Comparison of ENCODE assay signal across 19 cellular contexts in the genomic region with DNA sequence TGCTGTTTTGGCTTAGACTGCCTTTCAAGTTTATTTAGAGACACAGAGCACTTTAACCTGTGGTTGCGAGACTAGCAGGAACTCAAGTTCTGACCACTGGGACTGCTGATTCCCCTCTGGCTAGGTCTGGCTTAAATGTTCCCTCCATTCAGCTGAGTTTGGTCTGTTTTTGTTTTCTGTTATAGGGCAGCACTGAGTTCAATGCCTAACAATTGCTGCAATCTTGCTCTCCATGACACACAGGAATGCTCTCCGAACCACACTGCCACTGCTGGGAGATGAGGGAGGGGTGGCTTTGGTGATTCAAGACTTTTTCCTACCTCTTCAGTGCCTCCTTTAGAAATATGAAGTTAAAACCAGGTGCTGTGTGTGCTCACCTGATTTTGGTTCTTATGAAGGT.
DNase-seq lines count a peak whose midpoint lies in the region; ATAC-seq and TF ChIP-seq lines count a peak whose summit lies in the region.
"Had no signal": no experiment of that assay in that cellular context is flagged by ENCODE, and none has a peak within 500 bp of the region (broad histone marks: within the 10 kb centered on the region; RNA-seq: fewer than 3 reads in every experiment).

No MANE protein-coding gene starts in this region.

- H3K27ac ChIP-seq in mammary epithelial cell (ENCODE audit: insufficient read depth, low read depth, low read length) (no peak overlapping the region), right cardiac atrium (ENCODE audit: low read length) (no peak overlapping the region)

- WGBS in mammary epithelial cell (ENCODE audit: low coverage, missing lambda C conversion rate): 13% methylated on average over 2 of the region's 2 CpGs
- 42% methylated on average over 2 of the region's 2 CpGs for WGBS in right cardiac atrium

- no peaks in the 10 kb centered on the region for H3K36me3 Mint-ChIP-seq in activated naive CD4-positive, alpha-beta T cell treated with anti-CD3 and anti-CD28 coated beads, Interleukin-2, amount 50 U/mL, for 72 hours

- no peaks in the 10 kb centered on the region for H3K4me1 ChIP-seq in mammary epithelial cell (ENCODE audit: insufficient read depth, low read length)
- H3K4me1 ChIP-seq in right cardiac atrium (ENCODE audit: control insufficient read depth, insufficient read depth, low read length): no peaks in the 10 kb centered on the region

- no peaks in the 10 kb centered on the region for H3K36me3 ChIP-seq in mammary epithelial cell (ENCODE audit: insufficient read depth, low read length)

- CTCF ChIA-PET in mammary epithelial cell (lab: Charles Lee; ENCODE audit: low non-redundant PET): no interaction called here

- dilution Hi-C loops in mammary epithelial cell (cut with HindIII; ENCODE audit: low sequenced_read_pairs): no loop called here

- ATAC-seq in GM21381 (IDR thresholded peaks at IDR 0.05; ENCODE audit: unreplicated experiment) (no peak), GM21786 (IDR thresholded peaks at IDR 0.05; ENCODE audit: unreplicated experiment) (no peak), right cardiac atrium (no peak)
- ATAC-seq in activated naive CD4-positive, alpha-beta T cell treated with anti-CD3 and anti-CD28 coated beads, Interleukin-2, amount 50 U/mL, for 72 hours: no peak
- ATAC-seq: HepG2 had no signal

- H2AFZ ChIP-seq in mammary epithelial cell (ENCODE audit: low read depth, low read length): no peak overlapping the region

- H3K79me2 ChIP-seq in mammary epithelial cell (ENCODE audit: insufficient read depth, low read length): no peaks in the 10 kb centered on the region

- H3K9ac ChIP-seq in mammary epithelial cell (ENCODE audit: insufficient read depth, low read length): no peak overlapping the region

- intact Hi-C loops in mammary epithelial cell (cut with micrococcal nuclease): no loop called here
- intact Hi-C loops in right cardiac atrium (cut with DNase I): no loop called here

- BruUV-seq in mammary epithelial cell (replicated peaks; lab: Mats Ljungman, UMichigan): no TSS peak

- no peak overlapping the region for H3K4me2 ChIP-seq in mammary epithelial cell (ENCODE audit: insufficient read depth, low read depth, low read length)

- peaks cover 4% of the 10 kb centered on the region in 2 donors for H3K9me3 Mint-ChIP-seq in activated naive CD4-positive, alpha-beta T cell treated with anti-CD3 and anti-CD28 coated beads, Interleukin-2, amount 50 U/mL, for 72 hours

- in situ Hi-C loops in mammary epithelial cell (cut with MboI; ENCODE audit: low sequenced_read_pairs in 2 of 2): no loop called here

- H4K20me1 ChIP-seq in mammary epithelial cell (ENCODE audit: insufficient read depth, low read length): no peaks in the 10 kb centered on the region

- H3K27me3 ChIP-seq in mammary epithelial cell (ENCODE audit: insufficient read depth, low read length) (no peaks in the 10 kb centered on the region), right cardiac atrium (ENCODE audit: control insufficient read depth, insufficient read depth) (no peaks in the 10 kb centered on the region)

- H3K4me3 ChIP-seq in AG10803 (ENCODE audit: low read length) (no peak overlapping the region), mammary epithelial cell (replicated peaks in 1 of 3; ENCODE audit: insufficient read depth in 1 of 3, low read depth in 2 of 3, low read length in 3 of 3) (no peak overlapping the region), right cardiac atrium (ENCODE audit: low read length) (no peak overlapping the region)

- TF ChIP-seq CTCF in AG10803 (conservative IDR thresholded peaks at IDR 0.05; ENCODE audit: low read length) (no peak), mammary epithelial cell (conservative IDR thresholded peaks at IDR 0.05 in 1 of 2, IDR thresholded peaks at IDR 0.05 in 1 of 2; ENCODE audit: extremely low read depth in 1 of 2, insufficient read depth in 1 of 2, low read depth in 1 of 2, low read length in 2 of 2) (no peak)

- H3K9me3 ChIP-seq in mammary epithelial cell (replicated peaks; ENCODE audit: insufficient read depth, low read length) (peaks cover 5% of the 10 kb centered on the region), right cardiac atrium (ENCODE audit: control insufficient read depth, low read length) (no peaks in the 10 kb centered on the region)

- H3K27ac Mint-ChIP-seq in activated naive CD4-positive, alpha-beta T cell treated with anti-CD3 and anti-CD28 coated beads, Interleukin-2, amount 50 U/mL, for 72 hours: no peak overlapping the region

- DNase-seq in AG10803 (ENCODE audit: low read depth) (peak; percentile 29), M059J (ENCODE audit: low read depth) (peak; percentile 82), mammary epithelial cell (peak; percentile 21), islet precursor cell (peak; percentile 68), right cardiac atrium (no peak)
- DNase-seq in activated naive CD4-positive, alpha-beta T cell treated with anti-CD3 and anti-CD28 coated beads, Interleukin-2, amount 50 U/mL, for 72 hours (ENCODE audit: low spot score in 2 of 2): no peak
- DNase-seq: AML-193, Calu3, DMS79, HCEC 1CT, MV-4-11, NCI-H1417 treated with DMSO at 0.1 percent for 48 hours, NCI-H2029 treated with DMSO at 0.1 percent for 48 hours, NCI-H2227 treated with DMSO at 0.1 percent for 48 hours, NCI-H524 treated with DMSO at 0.1 percent for 48 hours, OCI-M1 had no signal

Comparison
In these comparisons a context has a peak if more than half of its experiments do, and no peak if none do; other contexts are left out.
1. DNase-seq: peak in AG10803 (single experiment), M059J (single experiment), mammary epithelial cell (single experiment) and islet precursor cell (single experiment); none in activated naive CD4-positive, alpha-beta T cell treated with anti-CD3 and anti-CD28 coated beads, Interleukin-2, amount 50 U/mL, for 72 hours (0 of 2) and right cardiac atrium (0 of 3).